22 cellular contexts compared by ENCODE assay signal in the genomic region with DNA sequence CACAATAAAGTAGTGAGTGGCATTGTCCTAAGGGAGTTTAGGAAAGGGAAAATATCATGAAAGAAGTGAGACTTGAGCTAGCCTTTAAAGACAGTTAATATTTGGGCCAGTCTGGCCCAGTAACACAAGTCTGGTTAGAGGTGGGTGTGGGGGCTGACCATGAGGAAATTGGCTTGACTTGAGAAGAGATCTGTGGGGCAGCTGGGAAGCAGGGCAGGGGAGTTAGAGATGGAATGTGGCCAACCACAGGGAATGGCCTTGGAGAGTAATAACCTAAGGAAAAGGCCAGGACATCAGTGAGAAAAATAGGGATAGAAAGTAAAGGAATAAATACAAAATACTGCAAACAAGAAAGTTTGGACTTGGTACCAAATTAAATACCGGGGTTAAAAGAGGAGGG.
"Had no signal": no experiment of that assay in that cellular context is flagged by ENCODE, and none has a peak within 500 bp of the region (broad histone marks: within the 10 kb centered on the region; RNA-seq: fewer than 3 reads in every experiment).

No MANE protein-coding gene starts in this region.

- H3K4me1 ChIP-seq: right lobe of liver, spleen, stomach, transverse colon had no signal

- H3K9me3 Mint-ChIP-seq: central memory CD8-positive, alpha-beta T cell; effector memory CD8-positive, alpha-beta T cell; natural killer cell treated with Interleukin-12 subunit alpha and Interleukin-12 subunit beta and Interleukin-15 and Interleukin-18, amount 100 ng/mL, for 72 hours had no signal

- H3K4me1 Mint-ChIP-seq: central memory CD8-positive, alpha-beta T cell had no signal

- H3K36me3 Mint-ChIP-seq: natural killer cell treated with Interleukin-12 subunit alpha and Interleukin-12 subunit beta and Interleukin-15 and Interleukin-18, amount 100 ng/mL, for 72 hours had no signal

- H3K27me3 ChIP-seq: esophagus squamous epithelium, foreskin keratinocyte, hepatocyte, right lobe of liver, stomach, transverse colon had no signal

- H3K36me3 ChIP-seq: esophagus squamous epithelium, right lobe of liver, spleen, stomach, thoracic aorta, transverse colon had no signal

- H3K27me3 Mint-ChIP-seq: central memory CD8-positive, alpha-beta T cell; effector memory CD8-positive, alpha-beta T cell had no signal

- H3K27ac Mint-ChIP-seq: effector memory CD8-positive, alpha-beta T cell; natural killer cell treated with Interleukin-12 subunit alpha and Interleukin-12 subunit beta and Interleukin-15 and Interleukin-18, amount 100 ng/mL, for 72 hours had no signal

- H3K4me3 ChIP-seq: esophagus squamous epithelium, hepatocyte, psoas muscle, right lobe of liver, spleen, stomach, thoracic aorta, transverse colon had no signal

- ATAC-seq: effector memory CD8-positive, alpha-beta T cell; foreskin keratinocyte; left colon; natural killer cell treated with Interleukin-12 subunit alpha and Interleukin-12 subunit beta and Interleukin-15 and Interleukin-18, amount 100 ng/mL, for 72 hours; psoas muscle; right lobe of liver had no signal

- DNase-seq: effector memory CD8-positive, alpha-beta T cell; esophagus squamous epithelium; foreskin keratinocyte; head of caudate nucleus; kidney; left colon; mesendoderm; psoas muscle; retina; right lobe of liver; spleen; stimulated activated CD4-positive, alpha-beta T cell treated with anti-CD3 and anti-CD28 coated beads, Interleukin-15, amount 100 ng/mL, for 24 hours; stimulated activated CD4-positive, alpha-beta T cell treated with anti-CD3 and anti-CD28 coated beads, Interleukin-1b, Interleukin-23, amount 100 ng/mL, for 48 hours; stimulated activated CD4-positive, alpha-beta T cell treated with anti-CD3 and anti-CD28 coated beads, Interleukin-4, amount 100 ng/mL, for 4 hours; stimulated activated naive CD4-positive, alpha-beta T cell; stomach; substantia nigra; transverse colon had no signal

- H3K9me3 ChIP-seq: esophagus squamous epithelium, psoas muscle, right lobe of liver, spleen, stomach, thoracic aorta, transverse colon had no signal

- H3K4me3 Mint-ChIP-seq: central memory CD8-positive, alpha-beta T cell; effector memory CD8-positive, alpha-beta T cell; natural killer cell treated with Interleukin-12 subunit alpha and Interleukin-12 subunit beta and Interleukin-15 and Interleukin-18, amount 100 ng/mL, for 72 hours had no signal

- H3K27ac ChIP-seq: esophagus squamous epithelium, foreskin keratinocyte, hepatocyte, psoas muscle, right lobe of liver, spleen, stomach, thoracic aorta, transverse colon had no signal
